In genomic region chr1:8461341-8462110, GRCh38 we compare ENCODE assay signal across 12 cellular contexts.
A peak's percentile ranks its signal among the peaks of the same experiment; 100 is the strongest.
DNase-seq lines count a peak whose midpoint lies in the region; ATAC-seq and TF ChIP-seq lines count a peak whose summit lies in the region.
"Had no signal": no experiment of that assay in that cellular context is flagged by ENCODE, and none has a peak within 500 bp of the region (broad histone marks: within the 10 kb centered on the region; RNA-seq: fewer than 3 reads in every experiment).

No MANE protein-coding gene starts in this region.

- intact Hi-C loops in esophagus squamous epithelium (cut with DNase I) = no loop called here
- intact Hi-C loops in gastrocnemius medialis (cut with DNase I; ENCODE audit: low total_unique reads) = loop anchor here (10.0 kb wide), 1 partner anchor 263 kb away; no protein-coding TSS in a partner anchor

- no peaks in the 10 kb centered on the region for H3K9me2 ChIP-seq in DOHH2 (replicated peaks; ENCODE audit: control insufficient read depth, low read length)

- H3F3A ChIP-seq in DOHH2 (ENCODE audit: control insufficient read depth, insufficient read depth) = peaks cover 3% of the 10 kb centered on the region

- H3K9me3 ChIP-seq in DOHH2 (ENCODE audit: control insufficient read depth, insufficient read depth, low read length) = no peaks in the 10 kb centered on the region
- H3K9me3 ChIP-seq in esophagus squamous epithelium = no peaks in the 10 kb centered on the region
- no peaks in the 10 kb centered on the region for H3K9me3 ChIP-seq in gastrocnemius medialis

- H3K27ac ChIP-seq in DOHH2 (ENCODE audit: low read depth, low read length) (peak overlapping the region; percentile 46), esophagus squamous epithelium (peak overlapping the region in 3 of 4 donors; percentile 5 to 84 (median 67)), gastrocnemius medialis (peak overlapping the region; percentile 65 to 83 (median 75))

- TF ChIP-seq CTCF in DOHH2 (IDR thresholded peaks at IDR 0.05; ENCODE audit: low read depth, low read length, poor library complexity, severe bottlenecking) = no peak
- no peak for TF ChIP-seq CTCF in esophagus squamous epithelium (IDR thresholded peaks at IDR 0.05)
- TF ChIP-seq CTCF in gastrocnemius medialis (IDR thresholded peaks at IDR 0.05 in 4 of 5, conservative IDR thresholded peaks at IDR 0.05 in 1 of 5) = no peak

- no peak for TF ChIP-seq POLR2A in esophagus squamous epithelium (IDR thresholded peaks at IDR 0.05)
- TF ChIP-seq POLR2A in gastrocnemius medialis (IDR thresholded peaks at IDR 0.05) = no peak

- WGBS in esophagus squamous epithelium, 2 donors = 65 to 70% methylated on average over 5 of the region's 5 CpGs

- ATAC-seq in gastrocnemius medialis = no peak
- ATAC-seq in GM19351 (IDR thresholded peaks at IDR 0.05; ENCODE audit: unreplicated experiment) = no peak
- ATAC-seq: stimulated activated effector memory CD8-positive, alpha-beta T cell treated with anti-CD3 and anti-CD28 coated beads, Interleukin-12 subunit alpha, Interleukin-12 subunit beta, amount 100 ng/mL, for 72 hours had no signal

- peaks cover 20% of the 10 kb centered on the region for H3K79me2 ChIP-seq in DOHH2 (ENCODE audit: control insufficient read depth, low read length)

- H3K36me3 ChIP-seq in DOHH2 (ENCODE audit: control insufficient read depth, low read length) (peaks cover 30% of the 10 kb centered on the region), esophagus squamous epithelium (peaks cover 0 to 9% (median 0%) of the 10 kb centered on the region in 3 donors), gastrocnemius medialis (no peaks in the 10 kb centered on the region)

- H3K4me3 ChIP-seq in DOHH2 (ENCODE audit: low read length) = peak overlapping the region; percentile 24
- H3K4me3 ChIP-seq in esophagus squamous epithelium = no peak overlapping the region
- H3K4me3 ChIP-seq in gastrocnemius medialis = no peak overlapping the region

- H3K4me1 ChIP-seq in DOHH2 (ENCODE audit: control insufficient read depth, low read length) (peaks cover 83% of the 10 kb centered on the region), esophagus squamous epithelium (peaks cover 22 to 79% (median 33%) of the 10 kb centered on the region in 3 donors), gastrocnemius medialis (peaks cover 39 to 62% of the 10 kb centered on the region in 2 donors)

- in situ Hi-C loops in gastrocnemius medialis (cut with MboI; ENCODE audit: low sequenced_read_pairs in 4 of 4) = loop anchor here in 1 of 4 donors (10.0 kb wide), 1 partner anchor 53 kb away; no protein-coding TSS in a partner anchor

- H3K27me3 ChIP-seq in DOHH2 (ENCODE audit: control insufficient read depth, low read length) (no peaks in the 10 kb centered on the region), esophagus squamous epithelium (no peaks in the 10 kb centered on the region), gastrocnemius medialis (no peaks in the 10 kb centered on the region)

- DNase-seq in NCI-H1105 treated with DMSO at 0.1 percent for 48 hours (lab: John Stamatoyannopoulos, UW) (peak; percentile 85), esophagus squamous epithelium (lab: John Stamatoyannopoulos, UW) (no peak), gastrocnemius medialis (no peak), KG1 (lab: John Stamatoyannopoulos, UW) (no peak), NCI-H187 (lab: John Stamatoyannopoulos, UW) (no peak), NCI-H510A (lab: John Stamatoyannopoulos, UW) (no peak)
- DNase-seq: activated CD4-positive, alpha-beta T cell treated with anti-CD3 and anti-CD28 coated beads for 4 hours; posterior cingulate gyrus; SW 1271 had no signal

- peak overlapping the region; percentile 51 for H3K4me2 ChIP-seq in DOHH2 (ENCODE audit: low read length)

- no peaks in the 10 kb centered on the region for H4K20me1 ChIP-seq in DOHH2 (ENCODE audit: control insufficient read depth, insufficient read depth, low read depth, low read length)
